Comparison of ENCODE assay signal across 22 cellular contexts in genomic region chr3:187491371-187491770, GRCh38.
A peak's percentile ranks its signal among the peaks of the same experiment; 100 is the strongest.
DNase-seq lines count a peak whose midpoint lies in the region; TF ChIP-seq lines count a peak whose summit lies in the region.
"Had no signal": no experiment of that assay in that cellular context is flagged by ENCODE, and none has a peak within 500 bp of the region (broad histone marks: within the 10 kb centered on the region; RNA-seq: fewer than 3 reads in every experiment).

No MANE protein-coding gene starts in this region.

- DNase-seq in NCI-H82 (lab: John Stamatoyannopoulos, UW) (peak; percentile 70), NCI-H82 treated with DMSO at 0.1 percent for 48 hours (lab: John Stamatoyannopoulos, UW; ENCODE audit: unreplicated experiment) (no peak), NCI-H524 treated with DMSO at 0.1 percent for 48 hours (lab: John Stamatoyannopoulos, UW) (peak; percentile 52), glomerular visceral epithelial cell (ENCODE audit: extremely low spot score) (peak; percentile 36), retinal pigment epithelial cell (ENCODE audit: low read depth) (peak; percentile 94), RPMI8226 (no peak), NCI-H1930 (lab: John Stamatoyannopoulos, UW) (no peak), amniotic stem cell (lab: John Stamatoyannopoulos, UW) (no peak)
- DNase-seq: CD8-positive, alpha-beta memory T cell; EL; GF-D8; GM23248; H9; HFFc6; KBM-7; NCI-H1092; NCI-H146; NCI-H2081 treated with DMSO at 0.1 percent for 48 hours; NCI-H510A; NCI-H774; Peyer's patch; SJCRH30 had no signal

- no peak for TF ChIP-seq CTCF in retinal pigment epithelial cell (conservative IDR thresholded peaks at IDR 0.05; ENCODE audit: low read depth, low read length)

- no peak overlapping the region for H3K4me3 ChIP-seq in retinal pigment epithelial cell (ENCODE audit: low read length)
- H3K4me3 ChIP-seq: GM23248, Peyer's patch, SJCRH30 had no signal

Comparison
In these comparisons a context has a peak if more than half of its experiments do, and no peak if none do; other contexts are left out.
1. DNase-seq: peak in NCI-H82 (single experiment), NCI-H524 treated with DMSO at 0.1 percent for 48 hours (single experiment), glomerular visceral epithelial cell (single experiment) and retinal pigment epithelial cell (single experiment); none in NCI-H82 treated with DMSO at 0.1 percent for 48 hours (single experiment), RPMI8226 (single experiment), NCI-H1930 (0 of 2) and amniotic stem cell (single experiment).